Comparison of ENCODE assay signal across 22 cellular contexts in genomic region chr17:73470369-73470768, GRCh38.
"Had no signal": no experiment of that assay in that cellular context is flagged by ENCODE, and none has a peak within 500 bp of the region (broad histone marks: within the 10 kb centered on the region; RNA-seq: fewer than 3 reads in every experiment).

No MANE protein-coding gene starts in this region.

- H3K27ac Mint-ChIP-seq: natural killer cell treated with Interleukin-12 subunit alpha and Interleukin-12 subunit beta and Interleukin-15 and Interleukin-18, amount 100 ng/mL, for 72 hours; stimulated activated effector memory CD8-positive, alpha-beta T cell treated with anti-CD3 and anti-CD28 coated beads, Interleukin-12 subunit alpha, Interleukin-12 subunit beta, amount 100 ng/mL, for 72 hours had no signal

- DNase-seq: cortex of kidney; effector memory CD4-positive, alpha-beta T cell; gastrocnemius medialis; heart right ventricle; hypothalamus; kidney glomerular epithelial cell; mammary epithelial cell; ovary; stimulated activated CD4-positive, alpha-beta T cell treated with anti-CD3 and anti-CD28 coated beads, Interleukin-4, amount 100 ng/mL, for 1 hour; stimulated activated CD8-positive, alpha-beta memory T cell treated with anti-CD3 and anti-CD28 coated beads, Interleukin-4, amount 100 ng/mL, for 48 hours; stimulated activated naive CD8-positive, alpha-beta T cell treated with anti-CD3 and anti-CD28 coated beads, Interleukin-15, Interleukin-2, amounts not matched to agents 100 U/mL and 50 U/mL, for 24 hours; thyroid gland; upper lobe of left lung had no signal

- H3K27me3 ChIP-seq: gastrocnemius medialis, heart right ventricle, ovary, right atrium auricular region, suprapubic skin, thyroid gland, upper lobe of left lung, vagina had no signal

- H3K9me3 Mint-ChIP-seq: natural killer cell treated with Interleukin-12 subunit alpha and Interleukin-12 subunit beta and Interleukin-15 and Interleukin-18, amount 100 ng/mL, for 72 hours; stimulated activated effector memory CD8-positive, alpha-beta T cell treated with anti-CD3 and anti-CD28 coated beads, Interleukin-12 subunit alpha, Interleukin-12 subunit beta, amount 100 ng/mL, for 72 hours had no signal

- H3K9me3 ChIP-seq: esophagus muscularis mucosa, gastrocnemius medialis, heart right ventricle, ovary, right atrium auricular region, suprapubic skin, thyroid gland, upper lobe of left lung, vagina had no signal

- H3K4me3 Mint-ChIP-seq: natural killer cell treated with Interleukin-12 subunit alpha and Interleukin-12 subunit beta and Interleukin-15 and Interleukin-18, amount 100 ng/mL, for 72 hours; stimulated activated effector memory CD8-positive, alpha-beta T cell treated with anti-CD3 and anti-CD28 coated beads, Interleukin-12 subunit alpha, Interleukin-12 subunit beta, amount 100 ng/mL, for 72 hours had no signal

- H3K36me3 Mint-ChIP-seq: natural killer cell treated with Interleukin-12 subunit alpha and Interleukin-12 subunit beta and Interleukin-15 and Interleukin-18, amount 100 ng/mL, for 72 hours; stimulated activated effector memory CD8-positive, alpha-beta T cell treated with anti-CD3 and anti-CD28 coated beads, Interleukin-12 subunit alpha, Interleukin-12 subunit beta, amount 100 ng/mL, for 72 hours had no signal

- H3K4me3 ChIP-seq: esophagus muscularis mucosa, gastrocnemius medialis, heart right ventricle, ovary, right atrium auricular region, smooth muscle cell, suprapubic skin, thyroid gland, upper lobe of left lung, vagina had no signal

- ATAC-seq: gastrocnemius medialis; heart right ventricle; left lobe of liver; natural killer cell treated with Interleukin-12 subunit alpha and Interleukin-12 subunit beta and Interleukin-15 and Interleukin-18, amount 100 ng/mL, for 72 hours; stimulated activated effector memory CD8-positive, alpha-beta T cell treated with anti-CD3 and anti-CD28 coated beads, Interleukin-12 subunit alpha, Interleukin-12 subunit beta, amount 100 ng/mL, for 72 hours; stimulated activated naive CD8-positive, alpha-beta T cell treated with anti-CD3 and anti-CD28 coated beads, Interleukin-15, Interleukin-2, amounts not matched to agents 100 U/mL and 50 U/mL, for 24 hours had no signal

- H3K4me1 ChIP-seq: gastrocnemius medialis, thyroid gland had no signal

- H3K4me2 ChIP-seq: smooth muscle cell had no signal

- H3K4me1 Mint-ChIP-seq: stimulated activated effector memory CD8-positive, alpha-beta T cell treated with anti-CD3 and anti-CD28 coated beads, Interleukin-12 subunit alpha, Interleukin-12 subunit beta, amount 100 ng/mL, for 72 hours had no signal

- H3K36me3 ChIP-seq: esophagus muscularis mucosa, gastrocnemius medialis, heart right ventricle, ovary, right atrium auricular region, suprapubic skin, thyroid gland, upper lobe of left lung, vagina had no signal

- H3K27ac ChIP-seq: epithelial cell of prostate, esophagus muscularis mucosa, gastrocnemius medialis, heart right ventricle, ovary, right atrium auricular region, suprapubic skin, thyroid gland, upper lobe of left lung, vagina had no signal
